11 cellular contexts compared by ENCODE assay signal in the genomic region with DNA sequence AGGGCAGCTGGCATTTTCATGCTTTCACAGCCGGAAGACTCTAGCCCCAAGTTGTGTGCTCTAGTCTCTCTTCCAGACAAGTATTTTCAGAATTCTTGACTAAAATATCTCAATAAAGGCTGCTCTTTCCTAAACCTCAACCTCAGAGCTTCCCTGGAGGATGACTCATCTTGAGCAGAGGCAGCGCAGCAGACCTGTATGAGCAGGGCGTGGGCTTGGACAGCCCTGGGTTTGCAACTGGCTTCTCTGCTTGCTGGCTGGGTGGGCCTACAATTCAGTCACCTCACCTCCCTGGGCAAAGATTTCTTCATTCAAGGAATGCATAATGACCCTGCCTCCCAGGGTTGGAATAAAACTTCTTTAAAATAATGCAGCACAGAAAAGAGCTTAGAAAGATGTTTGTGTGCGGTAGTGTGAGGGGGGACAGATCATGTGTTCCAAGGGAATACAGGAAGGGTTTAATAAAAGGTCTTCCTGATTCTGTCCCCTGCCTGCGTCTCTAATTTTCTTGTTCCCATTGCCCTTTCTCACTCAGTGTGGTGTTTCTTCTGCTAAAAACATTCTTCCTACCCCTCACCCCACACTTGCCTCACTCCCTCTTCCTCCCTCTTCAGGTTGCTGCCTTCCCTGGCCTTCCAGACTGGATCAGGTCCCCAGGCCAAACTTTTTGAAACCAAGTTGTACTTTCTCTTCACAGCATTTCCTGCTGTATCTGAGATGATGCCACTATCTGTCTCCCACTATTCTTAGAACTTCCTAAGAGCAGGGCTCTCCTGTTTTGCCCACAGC. TPM values are rescaled to one million over a fixed set of nuclear protein-coding genes. Genes with fewer than 3 reads are reported as not detected.
DNase-seq lines count a peak whose midpoint lies in the region; TF ChIP-seq lines count a peak whose summit lies in the region.
"Had no signal": no experiment of that assay in that cellular context is flagged by ENCODE, and none has a peak within 500 bp of the region (broad histone marks: within the 10 kb centered on the region; RNA-seq: fewer than 3 reads in every experiment).

No MANE protein-coding gene starts in this region.

- TF ChIP-seq CTCF in mesothelial cell of epicardium (IDR thresholded peaks at IDR 0.05; ENCODE audit: unreplicated experiment) (no peak), GM10248 (IDR thresholded peaks at IDR 0.05; ENCODE audit: control extremely low read depth, extremely low read depth, low read depth, missing control alignments) (no peak)

- H3K9me3 Mint-ChIP-seq in mesothelial cell of epicardium = no peaks in the 10 kb centered on the region
- H3K9me3 Mint-ChIP-seq: stimulated activated naive CD8-positive, alpha-beta T cell treated with anti-CD3 and anti-CD28 coated beads, Interleukin-15, amount 100 ng/mL, for 72 hours had no signal

- H3K9me3 ChIP-seq in MG63 = 0 out of 2 replicates have a peak, but pooled peaks cover 4% of the 10 kb centered on the region

- DNase-seq in Caki2 (ENCODE audit: low read depth) (peak; percentile 46), MG63 (peak; percentile 33), caudate nucleus (lab: John Stamatoyannopoulos, UW) (peak in 34 of 61 donors; percentile 1 to 75 (median 16)), mesothelial cell of epicardium (ENCODE audit: low spot score in 2 of 2, unreplicated experiment in 2 of 2) (no peak), NOMO-1 treated with dmso at 0.1 percent for 144 hours (lab: John Stamatoyannopoulos, UW; ENCODE audit: unreplicated experiment) (no peak), GM10248 (ENCODE audit: extremely low spot score) (no peak), NCI-H1048 (lab: John Stamatoyannopoulos, UW) (no peak)
- no peak for DNase-seq in activated CD4-positive, CD25-positive, alpha-beta regulatory T cell (lab: John Stamatoyannopoulos, UW)
- DNase-seq: GDM1; NCI-H526 treated with DMSO at 0.1 percent for 48 hours; stimulated activated naive CD8-positive, alpha-beta T cell treated with anti-CD3 and anti-CD28 coated beads, Interleukin-15, amount 100 ng/mL, for 72 hours had no signal

- CTCF ChIA-PET in GM10248 (lab: Yijun Ruan, JAX) = interaction anchor here (1.2 kb wide), 1 partner anchor 16 kb away, joined by 3 read pairs; no protein-coding TSS in a partner anchor

- no peaks in the 10 kb centered on the region for H3K36me3 Mint-ChIP-seq in mesothelial cell of epicardium

- H3K36me3 ChIP-seq in MG63 = no peaks in the 10 kb centered on the region

- in situ Hi-C loops in Caki2 (cut with HindIII; ENCODE audit: low pct_unique_long_range_greater_than_20kb, low sequenced_read_pairs) = no loop called here

- POLR2A ChIA-PET in GM10248 (lab: Yijun Ruan, JAX) = no interaction called here

- no peak overlapping the region for H3K4me3 Mint-ChIP-seq in mesothelial cell of epicardium
- H3K4me3 Mint-ChIP-seq: stimulated activated naive CD8-positive, alpha-beta T cell treated with anti-CD3 and anti-CD28 coated beads, Interleukin-15, amount 100 ng/mL, for 72 hours had no signal

- H3K4me1 Mint-ChIP-seq in mesothelial cell of epicardium = peaks cover 26% of the 10 kb centered on the region
- H3K4me1 Mint-ChIP-seq: stimulated activated naive CD8-positive, alpha-beta T cell treated with anti-CD3 and anti-CD28 coated beads, Interleukin-15, amount 100 ng/mL, for 72 hours had no signal

- no peaks in the 10 kb centered on the region for H3K27me3 Mint-ChIP-seq in mesothelial cell of epicardium (ENCODE audit: low read depth)

- H3K27ac Mint-ChIP-seq in mesothelial cell of epicardium = peak overlapping the region; percentile 10
- H3K27ac Mint-ChIP-seq: stimulated activated naive CD8-positive, alpha-beta T cell treated with anti-CD3 and anti-CD28 coated beads, Interleukin-15, amount 100 ng/mL, for 72 hours had no signal

- no peak overlapping the region for H3K4me3 ChIP-seq in MG63

- H3K27ac ChIP-seq in caudate nucleus (ENCODE audit: low read depth, low read length) = no peak overlapping the region

- peaks cover 3% of the 10 kb centered on the region; the same call in 1 of the 2 replicates for H3K27me3 ChIP-seq in MG63

RNA-seq across cellular contexts. Expression of gene MAP1B, which starts 39.4 kb away (rescaled TPM):
- 58.0 and 80.1 TPM in 2 replicates for total RNA-seq in Caki2 (2014; rRNA removed; shearing (Covaris generic); ENCODE audit: low replicate concordance)
- 45.2 and 52.1 TPM in 2 replicates for total RNA-seq in MG63 (2014; rRNA removed; shearing (Covaris generic); ENCODE audit: low replicate concordance)
- total RNA-seq in mesothelial cell of epicardium = 60.8 to 61.2 TPM (median 61.0 TPM) in 3 replicates

Comparison
In these comparisons a context has a peak if more than half of its experiments do, and no peak if none do; other contexts are left out.
1. DNase-seq: peak in Caki2 (single experiment), MG63 (single experiment) and caudate nucleus (34 of 61); none in mesothelial cell of epicardium (0 of 2), NOMO-1 treated with dmso at 0.1 percent for 144 hours (single experiment), GM10248 (single experiment), activated CD4-positive, CD25-positive, alpha-beta regulatory T cell (0 of 4) and NCI-H1048 (single experiment).